Comparison of ENCODE assay signal across 8 cellular contexts in the genomic region with DNA sequence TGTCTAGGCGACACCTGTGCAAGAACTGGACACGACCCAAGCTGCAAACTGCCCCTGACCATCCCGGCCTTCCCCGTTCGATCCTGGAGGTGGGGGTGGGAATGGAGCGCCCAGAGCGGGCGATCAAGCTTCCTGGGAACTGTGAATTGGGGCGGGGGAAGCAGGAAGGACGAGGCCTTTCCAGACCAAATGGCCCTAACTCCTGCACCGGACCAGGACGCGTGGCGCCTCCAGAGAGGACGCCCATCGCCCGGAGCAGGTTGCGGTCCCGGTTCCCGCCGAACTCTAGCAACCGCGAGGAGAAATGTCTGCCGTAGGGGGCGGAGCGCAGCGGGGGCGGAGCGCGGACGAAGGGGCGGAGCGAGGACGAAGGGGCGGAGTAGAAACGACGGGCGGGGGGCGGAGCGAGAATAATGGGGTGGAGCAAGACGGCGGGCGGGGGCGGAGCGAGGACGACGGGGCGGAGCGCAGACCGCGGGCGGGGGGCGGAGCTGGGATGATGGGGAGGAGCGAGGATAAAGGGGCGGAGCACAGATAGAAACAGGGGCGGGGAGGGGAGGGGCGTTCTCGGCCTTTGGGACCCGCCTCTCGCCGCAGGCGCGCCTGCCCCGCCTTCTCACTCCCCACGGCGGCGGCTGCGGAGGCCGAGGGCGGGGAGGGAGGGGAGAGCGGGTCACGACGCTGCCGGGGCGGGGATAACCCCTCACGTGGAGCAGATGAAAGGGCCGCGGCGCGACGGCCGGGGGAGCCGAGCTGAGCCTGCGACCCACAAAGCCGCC. TPM values are rescaled to one million over a fixed set of nuclear protein-coding genes. Genes with fewer than 3 reads are reported as not detected.
DNase-seq lines count a peak whose midpoint lies in the region; ATAC-seq and TF ChIP-seq lines count a peak whose summit lies in the region.

A gene (plus strand): TSS at position 695 of the 779 bp plus-strand sequence. CDS start 195 bp downstream, outside the sequence.

- H3K27me3 ChIP-seq in BJ (ENCODE audit: control insufficient read depth, insufficient read depth, low read length) (no peaks in the 10 kb centered on the region), RWPE2 (ENCODE audit: insufficient read depth, poor library complexity, severe bottlenecking) (no peaks in the 10 kb centered on the region)

- POLR2A ChIA-PET in BJ (lab: Charles Lee), result interaction anchor here (0.6 to 0.8 kb wide), 4 partner anchors 21 to 312 kb away, joined by 5 to 13 read pairs (median 6); a partner anchor contains a TSS

- no peaks in the 10 kb centered on the region for H3K9me3 Mint-ChIP-seq in natural killer cell
- no peaks in the 10 kb centered on the region for H3K9me3 Mint-ChIP-seq in stimulated activated effector memory CD8-positive, alpha-beta T cell treated with anti-CD3 and anti-CD28 coated beads, Interleukin-12 subunit alpha, Interleukin-12 subunit beta, amount 100 ng/mL, for 72 hours

- peak within 1 kb of the TSS; percentile 22 to 78 for H3K27ac Mint-ChIP-seq in natural killer cell
- no peak within 1 kb of the TSS for H3K27ac Mint-ChIP-seq in stimulated activated effector memory CD8-positive, alpha-beta T cell treated with anti-CD3 and anti-CD28 coated beads, Interleukin-12 subunit alpha, Interleukin-12 subunit beta, amount 100 ng/mL, for 72 hours

- peaks cover 4% of the 10 kb centered on the region for H3K4me1 ChIP-seq in RWPE2 (ENCODE audit: insufficient read depth, poor library complexity, severe bottlenecking)

- no peaks in the 10 kb centered on the region for H3K36me3 Mint-ChIP-seq in natural killer cell
- no peaks in the 10 kb centered on the region for H3K36me3 Mint-ChIP-seq in stimulated activated effector memory CD8-positive, alpha-beta T cell treated with anti-CD3 and anti-CD28 coated beads, Interleukin-12 subunit alpha, Interleukin-12 subunit beta, amount 100 ng/mL, for 72 hours

- peak; percentile 7; the same call in 1 of the 2 replicates for TF ChIP-seq CTCF in BJ (IDR thresholded peaks at IDR 0.05; ENCODE audit: insufficient read depth, low read depth, low read length)
- no peak for TF ChIP-seq CTCF in RWPE2 (IDR thresholded peaks at IDR 0.05; ENCODE audit: poor library complexity, severe bottlenecking)
- no peak for TF ChIP-seq CTCF in fibroblast of pulmonary artery (IDR thresholded peaks at IDR 0.05; ENCODE audit: low read length, missing control alignments)
- no peak for TF ChIP-seq CTCF in natural killer cell (IDR thresholded peaks at IDR 0.05)

- intact Hi-C loops in natural killer cell (cut with micrococcal nuclease), result loop anchor here (5.0 kb wide), 1 partner anchor 74 kb away; no protein-coding TSS in a partner anchor

- DNase-seq in BJ (ENCODE audit: low read depth), result peak; percentile 15
- DNase-seq in LHCN-M2 (ENCODE audit: low read depth), result peak; percentile 91
- peak; percentile 83 for DNase-seq in RWPE2 (ENCODE audit: low spot score)
- peak; percentile 96 for DNase-seq in activated effector memory CD4-positive, alpha-beta T cell treated with anti-CD3 and anti-CD28 coated beads, Interleukin-2, amount 50 U/mL, for 16 hours
- DNase-seq in fibroblast of pulmonary artery (ENCODE audit: low read depth), result peak; percentile 96
- DNase-seq in natural killer cell, result peak; percentile 87
- peak; percentile 84 to 90 for DNase-seq in stimulated activated effector memory CD8-positive, alpha-beta T cell treated with anti-CD3 and anti-CD28 coated beads, Interleukin-12 subunit alpha, Interleukin-12 subunit beta, amount 100 ng/mL, for 72 hours (ENCODE audit: low spot score in 2 of 2)

- peak within 1 kb of the TSS; percentile 60 for H3K4me3 ChIP-seq in BJ (ENCODE audit: low read depth, low read length)
- H3K4me3 ChIP-seq in RWPE2 (ENCODE audit: severe bottlenecking), result peak within 1 kb of the TSS; percentile 76
- H3K4me3 ChIP-seq in fibroblast of pulmonary artery (replicated peaks; ENCODE audit: low read depth, low read length), result peak within 1 kb of the TSS; percentile 75

- H3K9me3 ChIP-seq in RWPE2 (ENCODE audit: severe bottlenecking), result no peaks in the 10 kb centered on the region

- CTCF ChIA-PET in BJ (lab: Yijun Ruan, JAX), result interaction anchor here (0.8 to 2.9 kb wide), 2 partner anchors 158 to 271 kb away, joined by 3 to 10 read pairs; no protein-coding TSS in a partner anchor

- H3K4me1 Mint-ChIP-seq in natural killer cell, result peaks cover 18 to 22% of the 10 kb centered on the region in 2 donors
- peaks cover 20% of the 10 kb centered on the region for H3K4me1 Mint-ChIP-seq in stimulated activated effector memory CD8-positive, alpha-beta T cell treated with anti-CD3 and anti-CD28 coated beads, Interleukin-12 subunit alpha, Interleukin-12 subunit beta, amount 100 ng/mL, for 72 hours

- no peaks in the 10 kb centered on the region for H3K36me3 ChIP-seq in BJ (ENCODE audit: control insufficient read depth, insufficient read depth, low read length)
- H3K36me3 ChIP-seq in RWPE2 (ENCODE audit: low read depth), result no peaks in the 10 kb centered on the region

- H3K4me3 Mint-ChIP-seq in natural killer cell, result peak within 1 kb of the TSS; percentile 95
- H3K4me3 Mint-ChIP-seq in stimulated activated effector memory CD8-positive, alpha-beta T cell treated with anti-CD3 and anti-CD28 coated beads, Interleukin-12 subunit alpha, Interleukin-12 subunit beta, amount 100 ng/mL, for 72 hours, result peak within 1 kb of the TSS; percentile 76

- ATAC-seq in GM21381 (IDR thresholded peaks at IDR 0.05; ENCODE audit: unreplicated experiment), result peak; percentile 56
- peak; percentile 72 for ATAC-seq in RWPE2 (ENCODE audit: low read depth)
- ATAC-seq in natural killer cell, result peak; percentile 89 to 99 (median 92)
- ATAC-seq in stimulated activated effector memory CD8-positive, alpha-beta T cell treated with anti-CD3 and anti-CD28 coated beads, Interleukin-12 subunit alpha, Interleukin-12 subunit beta, amount 100 ng/mL, for 72 hours, result peak; percentile 90

- peaks cover 17 to 22% of the 10 kb centered on the region in 2 donors for H3K27me3 Mint-ChIP-seq in natural killer cell (ENCODE audit: low read depth in 2 of 2)

- peak within 1 kb of the TSS; percentile 42 for H3K27ac ChIP-seq in RWPE2 (ENCODE audit: poor library complexity, severe bottlenecking)

RNA-seq across cellular contexts. Expression of the gene that starts here (rescaled TPM):
- 0.75 and 1.1 TPM in 2 replicates for polyA plus RNA-seq in BJ (2011; rRNA removed)
- 1.2 and 1.5 TPM in 2 replicates for polyA minus RNA-seq in BJ (2011; rRNA and poly(A)+ RNA removed)
- 6.3 and 6.5 TPM in 2 replicates for total RNA-seq in LHCN-M2 (2014; rRNA removed)
- 2.1 TPM for polyA plus RNA-seq in LHCN-M2 (2012)
- total RNA-seq in natural killer cell, result under 1 TPM; 0.23 to 0.34 (median 0.33) TPM

Comparison
In these comparisons a context has a peak if more than half of its experiments do, and no peak if none do; other contexts are left out.
1. Peak in every context shown above with its lines: DNase-seq, ATAC-seq, H3K4me3 ChIP-seq and H3K27ac ChIP-seq.
2. Peak in DNase-seq and ATAC-seq in natural killer cell; RNA of the gene not detected or under 1 TPM.
3. DNase-seq: peak in every context shown above with its lines; median percentile 96 in activated effector memory CD4-positive, alpha-beta T cell treated with anti-CD3 and anti-CD28 coated beads, Interleukin-2, amount 50 U/mL, for 16 hours; 96 in fibroblast of pulmonary artery; 91 in LHCN-M2; 87 in natural killer cell; 87 in stimulated activated effector memory CD8-positive, alpha-beta T cell treated with anti-CD3 and anti-CD28 coated beads, Interleukin-12 subunit alpha, Interleukin-12 subunit beta, amount 100 ng/mL, for 72 hours; 83 in RWPE2; 15 in BJ.